ENCODE assay signal across 9 cellular contexts in the genomic region with DNA sequence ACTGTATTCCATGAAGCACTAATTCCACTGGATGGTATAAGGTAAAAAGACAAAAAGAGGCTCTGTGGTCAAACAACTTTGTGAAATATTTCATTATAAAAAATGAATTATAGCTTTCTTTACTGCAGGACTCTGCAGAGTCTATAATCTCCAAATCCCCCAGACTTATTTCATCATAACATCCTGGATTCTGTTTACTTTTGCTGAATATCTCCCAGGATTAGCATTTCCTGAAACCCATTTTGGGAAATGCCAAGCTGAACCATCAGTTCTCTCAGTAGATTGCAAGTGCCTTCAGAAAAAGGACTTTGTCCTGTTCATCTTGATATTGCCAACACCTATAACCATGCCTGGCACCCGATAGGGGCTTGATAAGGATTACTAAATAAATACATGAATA. TPM values are rescaled to one million over a fixed set of nuclear protein-coding genes. Genes with fewer than 3 reads are reported as not detected.
"Had no signal": no experiment of that assay in that cellular context is flagged by ENCODE, and none has a peak within 500 bp of the region (broad histone marks: within the 10 kb centered on the region; RNA-seq: fewer than 3 reads in every experiment).

No MANE protein-coding gene starts in this region.

- H3K4me3 ChIP-seq: GM23338 had no signal

- ATAC-seq: GM23338 had no signal

- FAIRE-seq: H1, H54, HTR-8/SVneo had no signal

- DNase-seq: H9, HCEC 1CT, KBM-7 had no signal

RNA-seq across cellular contexts. Expression of a gene that starts 7.9 kb away (rescaled TPM):
- total RNA-seq: HT-29 had no signal
- polyA plus RNA-seq: IgD-negative memory B cell had no signal
